ENCODE assay signal across 33 cellular contexts in genomic region chr14:51950007-51950406, GRCh38. TPM values are rescaled to one million over a fixed set of nuclear protein-coding genes. Genes with fewer than 3 reads are reported as not detected.
DNase-seq lines count a peak whose midpoint lies in the region; ATAC-seq lines count a peak whose summit lies in the region.
"Had no signal": no experiment of that assay in that cellular context is flagged by ENCODE, and none has a peak within 500 bp of the region (broad histone marks: within the 10 kb centered on the region; RNA-seq: fewer than 3 reads in every experiment).

No MANE protein-coding gene starts in this region.

- H3K27me3 Mint-ChIP-seq in activated naive CD8-positive, alpha-beta T cell = no peaks in the 10 kb centered on the region
- no peaks in the 10 kb centered on the region for H3K27me3 Mint-ChIP-seq in activated naive CD8-positive, alpha-beta T cell treated with anti-CD3 and anti-CD28 coated beads for 36 hours
- no peaks in the 10 kb centered on the region for H3K27me3 Mint-ChIP-seq in activated T-helper 17 cell treated with anti-CD3 and anti-CD28 coated beads, Interleukin-2, amount 50 U/mL, for 72 hours
- no peaks in the 10 kb centered on the region for H3K27me3 Mint-ChIP-seq in naive thymus-derived CD4-positive, alpha-beta T cell
- H3K27me3 Mint-ChIP-seq: activated CD4-positive, alpha-beta memory T cell treated with anti-CD3 and anti-CD28 coated beads, Interleukin-2, amount 10 ng/mL, durations not matched to agents 7 days and 5 days; activated naive CD8-positive, alpha-beta T cell treated with anti-CD3 and anti-CD28 coated beads, Interleukin-2, amount 10 ng/mL, durations not matched to agents 7 days and 5 days; B cell; progenitor cell of endocrine pancreas had no signal

- DNase-seq in activated naive CD8-positive, alpha-beta T cell treated with anti-CD3 and anti-CD28 coated beads for 36 hours = no peak
- no peak for DNase-seq in naive thymus-derived CD4-positive, alpha-beta T cell
- DNase-seq in DMS79 (lab: John Stamatoyannopoulos, UW) (no peak), midbrain (lab: John Stamatoyannopoulos, UW) (no peak), NCI-H1048 (lab: John Stamatoyannopoulos, UW) (no peak)
- DNase-seq: activated CD4-positive, alpha-beta memory T cell treated with anti-CD3 and anti-CD28 coated beads, Interleukin-2, amount 10 ng/mL, durations not matched to agents 7 days and 5 days; activated CD4-positive, CD25-positive, alpha-beta regulatory T cell treated with anti-CD3 and anti-CD28 coated beads, Interleukin-2, amount 50 U/mL, for 72 hours; activated CD8-positive, alpha-beta memory T cell treated with anti-CD3 and anti-CD28 coated beads, Interleukin-2, amount 50 U/mL, for 48 hours; activated naive CD8-positive, alpha-beta T cell treated with anti-CD3 and anti-CD28 coated beads, Interleukin-2, amount 10 ng/mL, durations not matched to agents 7 days and 5 days; aorta; effector memory CD4-positive, alpha-beta T cell; erythroblast; foreskin keratinocyte; head of caudate nucleus; islet precursor cell; mesenchymal stem cell; MM.1S; NCI-H1417; NCI-H2029 treated with DMSO at 0.1 percent for 48 hours; NCI-H2227 treated with DMSO at 0.1 percent for 48 hours; PC-9; SK-N-SH; stimulated activated naive CD4-positive, alpha-beta T cell; upper lobe of right lung had no signal

- no peak overlapping the region for H3K27ac ChIP-seq in naive thymus-derived CD4-positive, alpha-beta T cell (ENCODE audit: low read depth, low read length)
- H3K27ac ChIP-seq: foreskin keratinocyte, KMS-11, left lung, PC-9, upper lobe of right lung had no signal

- CTCF ChIA-PET in naive thymus-derived CD4-positive, alpha-beta T cell (lab: Charles Lee) = no interaction called here

- H3K27me3 ChIP-seq in naive thymus-derived CD4-positive, alpha-beta T cell (ENCODE audit: control insufficient read depth in 2 of 2, insufficient read depth in 2 of 2, low read length in 2 of 2) = no peaks in the 10 kb centered on the region
- H3K27me3 ChIP-seq: foreskin keratinocyte, left lung, upper lobe of right lung had no signal

- peaks cover 32% of the 10 kb centered on the region for H3K36me3 Mint-ChIP-seq in activated naive CD8-positive, alpha-beta T cell
- peaks cover 78% of the 10 kb centered on the region for H3K36me3 Mint-ChIP-seq in activated naive CD8-positive, alpha-beta T cell treated with anti-CD3 and anti-CD28 coated beads for 36 hours
- H3K36me3 Mint-ChIP-seq in activated T-helper 17 cell treated with anti-CD3 and anti-CD28 coated beads, Interleukin-2, amount 50 U/mL, for 72 hours (ENCODE audit: low read depth) = peaks cover 75% of the 10 kb centered on the region
- H3K36me3 Mint-ChIP-seq in naive thymus-derived CD4-positive, alpha-beta T cell = peaks cover 47 to 90% (median 84%) of the 10 kb centered on the region in 5 donors

- peaks cover 15 to 49% (median 17%) of the 10 kb centered on the region in 3 experiments for H3K36me3 ChIP-seq in naive thymus-derived CD4-positive, alpha-beta T cell (ENCODE audit: control insufficient read depth in 2 of 3, insufficient read depth in 3 of 3, low read length in 3 of 3)
- H3K36me3 ChIP-seq: upper lobe of right lung had no signal

- H3K4me1 Mint-ChIP-seq in activated naive CD8-positive, alpha-beta T cell (ENCODE audit: low read depth) = peaks cover 6% of the 10 kb centered on the region
- H3K4me1 Mint-ChIP-seq in activated naive CD8-positive, alpha-beta T cell treated with anti-CD3 and anti-CD28 coated beads for 36 hours = peaks cover 8% of the 10 kb centered on the region
- H3K4me1 Mint-ChIP-seq in activated T-helper 17 cell treated with anti-CD3 and anti-CD28 coated beads, Interleukin-2, amount 50 U/mL, for 72 hours = peaks cover 9% of the 10 kb centered on the region
- H3K4me1 Mint-ChIP-seq in naive thymus-derived CD4-positive, alpha-beta T cell = peaks cover 15 to 50% (median 23%) of the 10 kb centered on the region in 7 donors
- H3K4me1 Mint-ChIP-seq: activated CD4-positive, alpha-beta memory T cell treated with anti-CD3 and anti-CD28 coated beads, Interleukin-2, amount 10 ng/mL, durations not matched to agents 7 days and 5 days; B cell had no signal

- peak overlapping the region; percentile 22 for H3K27ac Mint-ChIP-seq in activated naive CD8-positive, alpha-beta T cell
- H3K27ac Mint-ChIP-seq in activated naive CD8-positive, alpha-beta T cell treated with anti-CD3 and anti-CD28 coated beads for 36 hours = no peak overlapping the region
- peak overlapping the region; percentile 17 for H3K27ac Mint-ChIP-seq in activated T-helper 17 cell treated with anti-CD3 and anti-CD28 coated beads, Interleukin-2, amount 50 U/mL, for 72 hours
- peak overlapping the region in 7 of 9 donors; percentile 21 to 70 (median 37) for H3K27ac Mint-ChIP-seq in naive thymus-derived CD4-positive, alpha-beta T cell
- H3K27ac Mint-ChIP-seq: activated CD4-positive, alpha-beta memory T cell treated with anti-CD3 and anti-CD28 coated beads, Interleukin-2, amount 10 ng/mL, durations not matched to agents 7 days and 5 days; B cell; progenitor cell of endocrine pancreas; T-helper 1 cell treated with Interleukin-12 subunit alpha and Interleukin-12 subunit beta and Interleukin-4 antibody, amounts not matched to agents 30 μg/mL and 1 μg/mL, for 36 hours had no signal

- ATAC-seq in activated T-helper 17 cell treated with anti-CD3 and anti-CD28 coated beads, Interleukin-2, amount 50 U/mL, for 72 hours (replicated peaks) = no peak
- no peak for ATAC-seq in naive thymus-derived CD4-positive, alpha-beta T cell
- ATAC-seq in HG03025 (IDR thresholded peaks at IDR 0.05; ENCODE audit: low FRiP score, unreplicated experiment) = no peak
- ATAC-seq: foreskin keratinocyte, left lung, Right ventricle myocardium inferior, upper lobe of right lung had no signal

- no peak overlapping the region for H3K4me3 Mint-ChIP-seq in activated naive CD8-positive, alpha-beta T cell
- H3K4me3 Mint-ChIP-seq in activated naive CD8-positive, alpha-beta T cell treated with anti-CD3 and anti-CD28 coated beads for 36 hours = no peak overlapping the region
- no peak overlapping the region for H3K4me3 Mint-ChIP-seq in activated T-helper 17 cell treated with anti-CD3 and anti-CD28 coated beads, Interleukin-2, amount 50 U/mL, for 72 hours
- no peak overlapping the region for H3K4me3 Mint-ChIP-seq in naive thymus-derived CD4-positive, alpha-beta T cell
- H3K4me3 Mint-ChIP-seq: activated CD4-positive, alpha-beta memory T cell treated with anti-CD3 and anti-CD28 coated beads, Interleukin-2, amount 10 ng/mL, durations not matched to agents 7 days and 5 days; activated naive CD8-positive, alpha-beta T cell treated with anti-CD3 and anti-CD28 coated beads, Interleukin-2, amount 10 ng/mL, durations not matched to agents 7 days and 5 days; B cell; T-helper 1 cell treated with Interleukin-12 subunit alpha and Interleukin-12 subunit beta and Interleukin-4 antibody, amounts not matched to agents 30 μg/mL and 1 μg/mL, for 36 hours had no signal

- H3K9me3 ChIP-seq in naive thymus-derived CD4-positive, alpha-beta T cell (ENCODE audit: control insufficient read depth in 2 of 3, low read length in 3 of 3) = no peaks in the 10 kb centered on the region
- H3K9me3 ChIP-seq: left lung, SK-N-SH, upper lobe of right lung had no signal

- H3K4me3 ChIP-seq in naive thymus-derived CD4-positive, alpha-beta T cell (ENCODE audit: low read length) = no peak overlapping the region
- H3K4me3 ChIP-seq: left lung, PC-9, upper lobe of right lung had no signal

- POLR2A ChIA-PET in naive thymus-derived CD4-positive, alpha-beta T cell (lab: Charles Lee) = no interaction called here

- H3K9me3 Mint-ChIP-seq in activated naive CD8-positive, alpha-beta T cell (ENCODE audit: low read depth) = peaks cover 14% of the 10 kb centered on the region
- H3K9me3 Mint-ChIP-seq in activated naive CD8-positive, alpha-beta T cell treated with anti-CD3 and anti-CD28 coated beads for 36 hours = peaks cover 18% of the 10 kb centered on the region
- H3K9me3 Mint-ChIP-seq in activated T-helper 17 cell treated with anti-CD3 and anti-CD28 coated beads, Interleukin-2, amount 50 U/mL, for 72 hours = peaks cover 4% of the 10 kb centered on the region
- peaks cover 0 to 15% (median 3%) of the 10 kb centered on the region in 11 donors for H3K9me3 Mint-ChIP-seq in naive thymus-derived CD4-positive, alpha-beta T cell

- intact Hi-C loops in naive thymus-derived CD4-positive, alpha-beta T cell (cut with micrococcal nuclease) = no loop called here

- H3K4me1 ChIP-seq in naive thymus-derived CD4-positive, alpha-beta T cell (ENCODE audit: control insufficient read depth in 2 of 2, insufficient read depth in 2 of 2, low read length in 2 of 2) = no peaks in the 10 kb centered on the region
- H3K4me1 ChIP-seq: foreskin keratinocyte, left lung, upper lobe of right lung had no signal

RNA-seq across cellular contexts. Expression of gene RTRAF, which starts 39.3 kb away (rescaled TPM):
- 100 to 1,000 TPM; 235 to 243 TPM for total RNA-seq in activated naive CD8-positive, alpha-beta T cell treated with anti-CD3 and anti-CD28 coated beads for 36 hours
- total RNA-seq in activated T-helper 17 cell treated with anti-CD3 and anti-CD28 coated beads, Interleukin-2, amount 50 U/mL, for 72 hours = 100 to 1,000 TPM; 138 to 190 TPM
- 100 to 1,000 TPM; 112 to 180 (median 116) TPM for total RNA-seq in naive thymus-derived CD4-positive, alpha-beta T cell
- polyA plus RNA-seq in naive thymus-derived CD4-positive, alpha-beta T cell = 100 to 1,000 TPM; 169 to 206 TPM
